In genomic region chr17:57559226-57559625, GRCh38 we compare ENCODE assay signal across 14 cellular contexts.
"Had no signal": no experiment of that assay in that cellular context is flagged by ENCODE, and none has a peak within 500 bp of the region (broad histone marks: within the 10 kb centered on the region; RNA-seq: fewer than 3 reads in every experiment).

No MANE protein-coding gene starts in this region.

- H3K4me1 ChIP-seq: left lung had no signal

- H3K9ac ChIP-seq: parathyroid adenoma had no signal

- H3K36me3 Mint-ChIP-seq: memory B cell had no signal

- H3K4me2 ChIP-seq: smooth muscle cell had no signal

- ATAC-seq: activated CD4-positive, alpha-beta T cell treated with anti-CD3 and anti-CD28 coated beads for 36 hours; activated CD8-positive, alpha-beta T cell treated with anti-CD3 and anti-CD28 coated beads for 36 hours; esophagus mucosa; left lung had no signal

- DNase-seq: activated CD4-positive, alpha-beta T cell treated with anti-CD3 and anti-CD28 coated beads for 36 hours; activated CD8-positive, alpha-beta memory T cell treated with anti-CD3 and anti-CD28 coated beads, Interleukin-2, amount 50 U/mL, for 48 hours; activated CD8-positive, alpha-beta T cell treated with anti-CD3 and anti-CD28 coated beads for 36 hours; activated naive CD4-positive, alpha-beta T cell; aorta; dorsolateral prefrontal cortex; T-helper 9 cell; trophoblast cell had no signal

- H3K27me3 Mint-ChIP-seq: activated CD4-positive, alpha-beta T cell treated with anti-CD3 and anti-CD28 coated beads for 36 hours; activated CD8-positive, alpha-beta T cell treated with anti-CD3 and anti-CD28 coated beads for 36 hours; memory B cell had no signal

- H3K27me3 ChIP-seq: dorsolateral prefrontal cortex had no signal

- H2AFZ ChIP-seq: parathyroid adenoma had no signal

- H3K9me3 Mint-ChIP-seq: activated CD8-positive, alpha-beta T cell treated with anti-CD3 and anti-CD28 coated beads for 36 hours; memory B cell had no signal

- H3K4me3 Mint-ChIP-seq: activated CD4-positive, alpha-beta T cell treated with anti-CD3 and anti-CD28 coated beads for 36 hours; activated CD8-positive, alpha-beta T cell treated with anti-CD3 and anti-CD28 coated beads for 36 hours; memory B cell had no signal

- H3K27ac ChIP-seq: left lung, VCaP had no signal

- H3K27ac Mint-ChIP-seq: activated CD4-positive, alpha-beta T cell treated with anti-CD3 and anti-CD28 coated beads for 36 hours; activated CD8-positive, alpha-beta T cell treated with anti-CD3 and anti-CD28 coated beads for 36 hours; memory B cell had no signal

- H3K4me3 ChIP-seq: dorsolateral prefrontal cortex, left lung, smooth muscle cell had no signal
